Comparison of ENCODE assay signal across 9 cellular contexts in genomic region chr15:73368301-73369072, GRCh38. TPM values are rescaled to one million over a fixed set of nuclear protein-coding genes. Genes with fewer than 3 reads are reported as not detected.
DNase-seq lines count a peak whose midpoint lies in the region; ATAC-seq and TF ChIP-seq lines count a peak whose summit lies in the region.
"Had no signal": no experiment of that assay in that cellular context is flagged by ENCODE, and none has a peak within 500 bp of the region (broad histone marks: within the 10 kb centered on the region; RNA-seq: fewer than 3 reads in every experiment).

Gene HCN4, minus strand, starts transcription at chr15:73368958. Its CDS starts 688 bp downstream, at chr15:73368270.

- WGBS in heart left ventricle, 4 donors: 0 to 1% (median 1%) methylated on average over 4 to 106 of the region's 106 CpGs
- under 1% methylated on average over 37 of the region's 106 CpGs for WGBS in prostate gland

- H3K27me3 Mint-ChIP-seq in activated T-helper 17 cell treated with anti-CD3 and anti-CD28 coated beads, Interleukin-2, amount 50 U/mL, for 72 hours: peaks cover 48% of the 10 kb centered on the region

- peak within 1 kb of the TSS; percentile 95 for H3K9ac ChIP-seq in NT2/D1 (ENCODE audit: insufficient read length, low read depth)

- peak; percentile 98 for DNase-seq in H7
- peak; percentile 84 for DNase-seq in NT2/D1 (ENCODE audit: low read depth, low spot score)
- peak in 3 of 5 donors; percentile 34 to 63 (median 39) for DNase-seq in heart left ventricle
- DNase-seq in prostate gland (ENCODE audit: low spot score): no peak
- DNase-seq in stimulated activated effector memory CD8-positive, alpha-beta T cell treated with anti-CD3 and anti-CD28 coated beads, Interleukin-12 subunit alpha, Interleukin-12 subunit beta, amount 100 ng/mL, for 72 hours (ENCODE audit: low spot score in 2 of 2): no peak
- no peak for DNase-seq in stimulated activated CD4-positive, alpha-beta T cell treated with anti-CD3 and anti-CD28 coated beads, Interleukin-4, amount 100 ng/mL, for 24 hours
- DNase-seq: PC-3 had no signal

- no peaks in the 10 kb centered on the region for H3K9me3 ChIP-seq in NT2/D1 (ENCODE audit: insufficient read depth, low read length)
- no peaks in the 10 kb centered on the region for H3K9me3 ChIP-seq in heart left ventricle
- H3K9me3 ChIP-seq in prostate gland: no peaks in the 10 kb centered on the region

- TF ChIP-seq CTCF in heart left ventricle (IDR thresholded peaks at IDR 0.05) (peak in 1 of 12 donors; percentile 10), prostate gland (IDR thresholded peaks at IDR 0.05) (no peak)

- H3K36me3 ChIP-seq in H7 (replicated peaks; ENCODE audit: control insufficient read depth, insufficient read depth, low read length): no peaks in the 10 kb centered on the region; the same call in 1 of the 2 replicates
- H3K36me3 ChIP-seq in NT2/D1 (ENCODE audit: insufficient read depth, insufficient read length, low read length): peaks cover 10% of the 10 kb centered on the region
- no peaks in the 10 kb centered on the region for H3K36me3 ChIP-seq in heart left ventricle
- no peaks in the 10 kb centered on the region for H3K36me3 ChIP-seq in prostate gland

- peak in 3 of 4 donors; percentile 55 to 63 (median 56) for ATAC-seq in heart left ventricle
- no peak for ATAC-seq in stimulated activated effector memory CD8-positive, alpha-beta T cell treated with anti-CD3 and anti-CD28 coated beads, Interleukin-12 subunit alpha, Interleukin-12 subunit beta, amount 100 ng/mL, for 72 hours
- ATAC-seq in HG02981 (IDR thresholded peaks at IDR 0.05; ENCODE audit: unreplicated experiment): no peak
- no peak for ATAC-seq in activated T-helper 17 cell treated with anti-CD3 and anti-CD28 coated beads, Interleukin-2, amount 50 U/mL, for 72 hours (replicated peaks)
- ATAC-seq: PC-3 had no signal

- no peaks in the 10 kb centered on the region for H3K4me1 Mint-ChIP-seq in stimulated activated effector memory CD8-positive, alpha-beta T cell treated with anti-CD3 and anti-CD28 coated beads, Interleukin-12 subunit alpha, Interleukin-12 subunit beta, amount 100 ng/mL, for 72 hours
- H3K4me1 Mint-ChIP-seq in activated T-helper 17 cell treated with anti-CD3 and anti-CD28 coated beads, Interleukin-2, amount 50 U/mL, for 72 hours: no peaks in the 10 kb centered on the region

- H3K36me3 Mint-ChIP-seq in stimulated activated effector memory CD8-positive, alpha-beta T cell treated with anti-CD3 and anti-CD28 coated beads, Interleukin-12 subunit alpha, Interleukin-12 subunit beta, amount 100 ng/mL, for 72 hours: no peaks in the 10 kb centered on the region
- H3K36me3 Mint-ChIP-seq in activated T-helper 17 cell treated with anti-CD3 and anti-CD28 coated beads, Interleukin-2, amount 50 U/mL, for 72 hours (ENCODE audit: low read depth): no peaks in the 10 kb centered on the region

- H3K27ac ChIP-seq in heart left ventricle (peak within 1 kb of the TSS in 8 of 12 donors; percentile 33 to 72 (median 50)), prostate gland (no peak within 1 kb of the TSS)

- H3K4me3 ChIP-seq in H7 (ENCODE audit: insufficient read depth, low read depth, low read length) (peak within 1 kb of the TSS; percentile 71), NT2/D1 (ENCODE audit: insufficient read length, low read depth) (peak within 1 kb of the TSS; percentile 77), heart left ventricle (peak within 1 kb of the TSS; percentile 35 to 78 (median 56)), prostate gland (peak within 1 kb of the TSS; percentile 18 to 32)

- peaks cover 40% of the 10 kb centered on the region for H3K27me3 ChIP-seq in H7 (ENCODE audit: control insufficient read depth, insufficient read depth, low read length)
- peaks cover 38% of the 10 kb centered on the region for H3K27me3 ChIP-seq in NT2/D1 (ENCODE audit: insufficient read depth, insufficient read length)
- peaks cover 4 to 72% (median 16%) of the 10 kb centered on the region in 9 donors for H3K27me3 ChIP-seq in heart left ventricle
- H3K27me3 ChIP-seq in prostate gland (replicated peaks; ENCODE audit: insufficient read depth): peaks cover 20% of the 10 kb centered on the region

- H3K4me3 Mint-ChIP-seq in stimulated activated effector memory CD8-positive, alpha-beta T cell treated with anti-CD3 and anti-CD28 coated beads, Interleukin-12 subunit alpha, Interleukin-12 subunit beta, amount 100 ng/mL, for 72 hours: no peak within 1 kb of the TSS
- no peak within 1 kb of the TSS for H3K4me3 Mint-ChIP-seq in activated T-helper 17 cell treated with anti-CD3 and anti-CD28 coated beads, Interleukin-2, amount 50 U/mL, for 72 hours

- intact Hi-C loops in heart left ventricle (cut with DNase I) (loop anchor here in 1 of 10 donors (10.0 kb wide), 1 partner anchor 54 kb away; no protein-coding TSS in a partner anchor), prostate gland (cut with DNase I) (no loop called here)

- peaks cover 27% of the 10 kb centered on the region for H3K4me1 ChIP-seq in NT2/D1 (ENCODE audit: insufficient read depth, insufficient read length)
- H3K4me1 ChIP-seq in heart left ventricle: peaks cover 0 to 39% (median 5%) of the 10 kb centered on the region in 12 donors
- H3K4me1 ChIP-seq in prostate gland (replicated peaks): peaks cover 6% of the 10 kb centered on the region

- TF ChIP-seq POLR2A in heart left ventricle (IDR thresholded peaks at IDR 0.05) (peak in 1 of 2 donors; percentile 19), prostate gland (IDR thresholded peaks at IDR 0.05) (no peak)

- H3K27ac Mint-ChIP-seq in stimulated activated effector memory CD8-positive, alpha-beta T cell treated with anti-CD3 and anti-CD28 coated beads, Interleukin-12 subunit alpha, Interleukin-12 subunit beta, amount 100 ng/mL, for 72 hours: no peak within 1 kb of the TSS
- no peak within 1 kb of the TSS for H3K27ac Mint-ChIP-seq in activated T-helper 17 cell treated with anti-CD3 and anti-CD28 coated beads, Interleukin-2, amount 50 U/mL, for 72 hours

- no peaks in the 10 kb centered on the region for H3K9me3 Mint-ChIP-seq in stimulated activated effector memory CD8-positive, alpha-beta T cell treated with anti-CD3 and anti-CD28 coated beads, Interleukin-12 subunit alpha, Interleukin-12 subunit beta, amount 100 ng/mL, for 72 hours
- no peaks in the 10 kb centered on the region for H3K9me3 Mint-ChIP-seq in activated T-helper 17 cell treated with anti-CD3 and anti-CD28 coated beads, Interleukin-2, amount 50 U/mL, for 72 hours

RNA-seq across cellular contexts. Expression of gene HCN4, which starts in this region (rescaled TPM):
- total RNA-seq in H7 (2014; rRNA removed; shearing (Covaris generic)): 5.2 and 8.3 TPM in 2 replicates
- total RNA-seq in heart left ventricle: 10 to 100 TPM in 4 of 9 donors, 1 to 10 TPM in 5; 6.0 to 23.0 (median 9.7) TPM
- 1 to 10 TPM; 5.1 to 8.3 TPM for polyA plus RNA-seq in heart left ventricle
- total RNA-seq in prostate gland: 1 to 10 TPM in 1 of 2 donors, under 1 TPM in 1; 0.18 to 6.0 TPM
- total RNA-seq in activated T-helper 17 cell treated with anti-CD3 and anti-CD28 coated beads, Interleukin-2, amount 50 U/mL, for 72 hours: not detected
- total RNA-seq: PC-3 had no signal

Comparison
In these comparisons a context has a peak if more than half of its experiments do, and no peak if none do; other contexts are left out.
1. DNase-seq: peak in H7 (single experiment), NT2/D1 (single experiment) and heart left ventricle (3 of 5); none in prostate gland (single experiment), stimulated activated effector memory CD8-positive, alpha-beta T cell treated with anti-CD3 and anti-CD28 coated beads, Interleukin-12 subunit alpha, Interleukin-12 subunit beta, amount 100 ng/mL, for 72 hours (0 of 2) and stimulated activated CD4-positive, alpha-beta T cell treated with anti-CD3 and anti-CD28 coated beads, Interleukin-4, amount 100 ng/mL, for 24 hours (single experiment).
2. H3K4me3 ChIP-seq: peak in every context shown above with its lines; median percentile 77 in NT2/D1; 71 in H7; 56 in heart left ventricle; 25 in prostate gland.
3. ATAC-seq: peak in heart left ventricle (3 of 4); none in stimulated activated effector memory CD8-positive, alpha-beta T cell treated with anti-CD3 and anti-CD28 coated beads, Interleukin-12 subunit alpha, Interleukin-12 subunit beta, amount 100 ng/mL, for 72 hours (single experiment), HG02981 (single experiment) and activated T-helper 17 cell treated with anti-CD3 and anti-CD28 coated beads, Interleukin-2, amount 50 U/mL, for 72 hours (single experiment).
4. H3K27ac ChIP-seq: peak in heart left ventricle (8 of 12); none in prostate gland (0 of 2).